ENCODE assay signal across 1 cellular context in genomic region chr5:140546851-140547507, GRCh38.
TF ChIP-seq lines count a peak whose summit lies in the region.

No MANE protein-coding gene starts in this region.

TF ChIP-seq in HepG2, 621 proteins besides CTCF, POLR2A, EP300 and RAD21 (continued from another document and continues in another):
- TF ChIP-seq SP5 (CRISPR knock-in tag; IDR thresholded peaks at IDR 0.05; ENCODE audit: borderline replicate concordance, low read depth) (0 out of 2 replicates have a peak, but pooled peaks have one; percentile 8), KDM5B (CRISPR knock-in tag; IDR thresholded peaks at IDR 0.05; ENCODE audit: borderline replicate concordance) (0 out of 2 replicates have a peak, but pooled peaks have one; percentile 2), ZBTB3 (CRISPR knock-in tag; IDR thresholded peaks at IDR 0.05; ENCODE audit: borderline replicate concordance, low read depth) (peak; percentile 70; the same call in 1 of the 2 replicates), KLF15 (CRISPR knock-in tag; IDR thresholded peaks at IDR 0.05; ENCODE audit: borderline replicate concordance) (no peak), ZSCAN5A (CRISPR knock-in tag; IDR thresholded peaks at IDR 0.05; ENCODE audit: borderline replicate concordance) (peak; percentile 56; the same call in 1 of the 2 replicates), GLI4 (CRISPR knock-in tag; IDR thresholded peaks at IDR 0.05; ENCODE audit: borderline replicate concordance) (peak; percentile 65; the same call in 1 of the 2 replicates), THAP9 (CRISPR knock-in tag; IDR thresholded peaks at IDR 0.05; ENCODE audit: borderline replicate concordance) (peak; percentile 59; the same call in 1 of the 2 replicates), ZNF513 (CRISPR knock-in tag; conservative IDR thresholded peaks at IDR 0.05) (no peak), RFXAP (CRISPR knock-in tag; IDR thresholded peaks at IDR 0.05; ENCODE audit: borderline replicate concordance) (no peak), NFE2 (CRISPR knock-in tag; IDR thresholded peaks at IDR 0.05) (no peak), E2F2 (CRISPR knock-in tag; IDR thresholded peaks at IDR 0.05; ENCODE audit: borderline replicate concordance) (no peak), GPN1 (CRISPR knock-in tag; IDR thresholded peaks at IDR 0.05; ENCODE audit: borderline replicate concordance) (no peak), BRCA1 (CRISPR knock-in tag; IDR thresholded peaks at IDR 0.05) (no peak), MXD1 (CRISPR knock-in tag; IDR thresholded peaks at IDR 0.05) (no peak), ETV5 (CRISPR knock-in tag; IDR thresholded peaks at IDR 0.05; ENCODE audit: borderline replicate concordance) (peak; percentile 44; the same call in 1 of the 2 replicates), ZNF430 (CRISPR knock-in tag; IDR thresholded peaks at IDR 0.05) (peak; percentile 57; the same call in 1 of the 2 replicates), ZNF256 (CRISPR knock-in tag; conservative IDR thresholded peaks at IDR 0.05) (no peak), ELK4 (CRISPR knock-in tag; IDR thresholded peaks at IDR 0.05; ENCODE audit: borderline replicate concordance) (no peak), MATR3 (CRISPR knock-in tag; IDR thresholded peaks at IDR 0.05) (no peak), ZNF784 (CRISPR knock-in tag; IDR thresholded peaks at IDR 0.05; ENCODE audit: borderline replicate concordance) (peak; percentile 30; the same call in 1 of the 2 replicates), ZNF44 (CRISPR knock-in tag; IDR thresholded peaks at IDR 0.05) (no peak), HES4 (CRISPR knock-in tag; IDR thresholded peaks at IDR 0.05; ENCODE audit: borderline replicate concordance) (peak; percentile 59; the same call in 1 of the 2 replicates), CAMTA2 (CRISPR knock-in tag; IDR thresholded peaks at IDR 0.05; ENCODE audit: borderline replicate concordance) (no peak), CBX1 (IDR thresholded peaks at IDR 0.05; ENCODE audit: low read depth) (no peak), ZNF18 (CRISPR knock-in tag; IDR thresholded peaks at IDR 0.05; ENCODE audit: insufficient replicate concordance) (no peak), ZNF383 (CRISPR knock-in tag; IDR thresholded peaks at IDR 0.05; ENCODE audit: borderline replicate concordance) (no peak), BRD4 (CRISPR knock-in tag; IDR thresholded peaks at IDR 0.05) (no peak), KAT7 (CRISPR knock-in tag; IDR thresholded peaks at IDR 0.05; ENCODE audit: borderline replicate concordance) (no peak), TCF7L2 (IDR thresholded peaks at IDR 0.05; ENCODE audit: low read depth, low read length) (no peak), ZNF773 (CRISPR knock-in tag; IDR thresholded peaks at IDR 0.05; ENCODE audit: borderline replicate concordance) (no peak), ZFX (CRISPR knock-in tag; IDR thresholded peaks at IDR 0.05; ENCODE audit: low read depth) (peak; percentile 75), ZNF839 (CRISPR knock-in tag; IDR thresholded peaks at IDR 0.05; ENCODE audit: borderline replicate concordance) (no peak), PHF8 (CRISPR knock-in tag; IDR thresholded peaks at IDR 0.05) (peak; percentile 42; the same call in 1 of the 2 replicates), NR2F2 (IDR thresholded peaks at IDR 0.05; ENCODE audit: borderline replicate concordance, low read depth) (peak; percentile 36; the same call in 1 of the 2 replicates), MXD3 (CRISPR knock-in tag; IDR thresholded peaks at IDR 0.05) (no peak), ELF1 (CRISPR knock-in tag; IDR thresholded peaks at IDR 0.05) (0 out of 2 replicates have a peak, but pooled peaks have one; percentile 59), SETDB1 (CRISPR knock-in tag; IDR thresholded peaks at IDR 0.05; ENCODE audit: borderline replicate concordance) (no peak), ZNF33A (CRISPR knock-in tag; IDR thresholded peaks at IDR 0.05; ENCODE audit: borderline replicate concordance) (peak; percentile 63; the same call in 1 of the 2 replicates), ZNF709 (CRISPR knock-in tag; IDR thresholded peaks at IDR 0.05) (peak; percentile 80; the same call in 1 of the 2 replicates), MAFG (CRISPR knock-in tag; IDR thresholded peaks at IDR 0.05) (no peak), ZFP82 (CRISPR knock-in tag; IDR thresholded peaks at IDR 0.05; ENCODE audit: borderline replicate concordance) (0 out of 2 replicates have a peak, but pooled peaks have one; percentile 44), LCORL (IDR thresholded peaks at IDR 0.05) (no peak), LCORL (CRISPR knock-in tag; IDR thresholded peaks at IDR 0.05) (no peak; the same call in 1 of the 2 replicates), ATF3 (CRISPR knock-in tag; IDR thresholded peaks at IDR 0.05) (no peak), ZNF251 (CRISPR knock-in tag; IDR thresholded peaks at IDR 0.05) (no peak), MTERF4 (CRISPR knock-in tag; IDR thresholded peaks at IDR 0.05) (peak; percentile 87), TFAP4 (IDR thresholded peaks at IDR 0.05; ENCODE audit: borderline replicate concordance, low read depth) (peak; percentile 25; the same call in 1 of the 2 replicates), HBP1 (CRISPR knock-in tag; IDR thresholded peaks at IDR 0.05; ENCODE audit: low read depth) (0 out of 2 replicates have a peak, but pooled peaks have one; percentile 48), SNRNP70 (IDR thresholded peaks at IDR 0.05; ENCODE audit: low read depth, low read length) (no peak)
